ENCODE assay signal across 14 cellular contexts in the genomic region with DNA sequence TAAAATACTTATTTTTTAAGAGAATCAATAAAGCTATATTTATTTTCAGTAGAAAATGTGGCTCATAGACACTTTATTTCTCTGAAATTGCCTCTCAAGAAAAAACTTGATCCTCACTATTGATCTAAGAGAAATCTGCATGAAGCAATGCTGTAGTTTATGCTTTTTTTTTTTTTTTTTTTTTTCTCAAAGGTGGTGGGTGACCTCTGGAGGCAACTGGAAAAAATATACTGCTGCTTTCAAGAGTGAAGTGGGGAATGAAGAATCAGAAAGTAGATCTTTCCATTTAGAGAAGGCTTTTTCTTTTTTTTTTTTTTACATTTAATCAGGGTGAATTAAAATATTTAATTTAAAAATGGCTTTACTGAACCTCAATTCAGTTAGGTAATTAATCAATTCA.
DNase-seq lines count a peak whose midpoint lies in the region; ATAC-seq, FAIRE-seq and TF ChIP-seq lines count a peak whose summit lies in the region.
"Had no signal": no experiment of that assay in that cellular context is flagged by ENCODE, and none has a peak within 500 bp of the region (broad histone marks: within the 10 kb centered on the region; RNA-seq: fewer than 3 reads in every experiment).

No MANE protein-coding gene starts in this region.

- H3K9me3 Mint-ChIP-seq in progenitor cell of endocrine pancreas (ENCODE audit: low read depth) = no peaks in the 10 kb centered on the region
- no peaks in the 10 kb centered on the region for H3K9me3 Mint-ChIP-seq in stimulated activated naive CD8-positive, alpha-beta T cell treated with anti-CD3 and anti-CD28 coated beads, Interleukin-15, amount 100 ng/mL, for 72 hours
- H3K9me3 Mint-ChIP-seq: naive thymus-derived CD8-positive, alpha-beta T cell had no signal

- no peak for FAIRE-seq in K562 (lab: Jason Lieb, UNC)
- FAIRE-seq: islet of Langerhans had no signal

- peaks cover 16 to 25% of the 10 kb centered on the region in 2 experiments; a peak in 4 of 5 replicates for H3K4me1 ChIP-seq in K562 (replicated peaks in 1 of 2; ENCODE audit: control insufficient read depth in 2 of 2, insufficient read depth in 2 of 2, low read length in 2 of 2)

- ATAC-seq in K562 = no peak
- no peak for ATAC-seq in stimulated activated naive CD8-positive, alpha-beta T cell treated with anti-CD3 and anti-CD28 coated beads, Interleukin-15, amount 100 ng/mL, for 72 hours
- no peak for ATAC-seq in GM18868 (IDR thresholded peaks at IDR 0.05; ENCODE audit: unreplicated experiment)
- ATAC-seq: naive thymus-derived CD8-positive, alpha-beta T cell had no signal

- no peak overlapping the region for H2AFZ ChIP-seq in K562 (ENCODE audit: low read depth, low read length)

- no peaks in the 10 kb centered on the region for H3K9me1 ChIP-seq in K562 (ENCODE audit: control insufficient read depth, insufficient read depth, low read length)

- no peaks in the 10 kb centered on the region for H4K20me1 ChIP-seq in K562 (replicated peaks; ENCODE audit: control insufficient read depth, insufficient read depth, low read length)

- H3K79me2 ChIP-seq in K562 (ENCODE audit: control insufficient read depth, insufficient read depth, low read length) = peaks cover 20% of the 10 kb centered on the region

- no peak overlapping the region for H3K27ac Mint-ChIP-seq in progenitor cell of endocrine pancreas
- no peak overlapping the region for H3K27ac Mint-ChIP-seq in stimulated activated naive CD8-positive, alpha-beta T cell treated with anti-CD3 and anti-CD28 coated beads, Interleukin-15, amount 100 ng/mL, for 72 hours

- POLR2A ChIA-PET in K562 (lab: Yijun Ruan, JAX) = interaction anchor here (0.6 kb wide), 2 partner anchors 329 to 412 kb away, joined by 3 to 4 read pairs; no protein-coding TSS in a partner anchor

- H3K4me2 ChIP-seq in K562 (ENCODE audit: insufficient read depth, low read length) = no peak overlapping the region

- no peaks in the 10 kb centered on the region for H3K27me3 Mint-ChIP-seq in progenitor cell of endocrine pancreas
- H3K27me3 Mint-ChIP-seq in stimulated activated naive CD8-positive, alpha-beta T cell treated with anti-CD3 and anti-CD28 coated beads, Interleukin-15, amount 100 ng/mL, for 72 hours = no peaks in the 10 kb centered on the region

- TF ChIP-seq RAD21 in K562 (CRISPR knock-in tag; conservative IDR thresholded peaks at IDR 0.05 in 1 of 2, IDR thresholded peaks at IDR 0.05 in 1 of 2) = peak; percentile 36; a peak in 3 of 4 replicates

- intact Hi-C loops in K562 (cut with micrococcal nuclease) = loop anchor here (2.0 to 5.0 kb wide), 3 partner anchors 199 to 728 kb away; no protein-coding TSS in a partner anchor

- H3K36me3 Mint-ChIP-seq in progenitor cell of endocrine pancreas (ENCODE audit: insufficient read depth) = no peaks in the 10 kb centered on the region
- H3K36me3 Mint-ChIP-seq: naive thymus-derived CD8-positive, alpha-beta T cell had no signal

- no peak for TF ChIP-seq POLR2A in K562 (conservative IDR thresholded peaks at IDR 0.05)

- H3K27ac ChIP-seq in K562 (ENCODE audit: extremely low read depth, low read depth, low read length) = no peak overlapping the region

- H3K9me3 ChIP-seq in K562 (replicated peaks; ENCODE audit: control insufficient read depth, insufficient read depth, low read depth, low read length) = no peaks in the 10 kb centered on the region

- in situ Hi-C loops in K562 (cut with MboI) = loop anchor here (25.0 kb wide), 1 partner anchor 381 kb away; no protein-coding TSS in a partner anchor

- no peak overlapping the region for H3K4me3 ChIP-seq in K562

- peaks cover 50% of the 10 kb centered on the region for H3K4me1 Mint-ChIP-seq in progenitor cell of endocrine pancreas (ENCODE audit: low read depth)
- peaks cover 29% of the 10 kb centered on the region for H3K4me1 Mint-ChIP-seq in stimulated activated naive CD8-positive, alpha-beta T cell treated with anti-CD3 and anti-CD28 coated beads, Interleukin-15, amount 100 ng/mL, for 72 hours

- CTCF ChIA-PET in K562 (lab: Yijun Ruan, JAX; ENCODE audit: low intra/inter-chr PET ratio) = interaction anchor here (0.7 to 1.7 kb wide), 4 partner anchors 245 to 729 kb away, joined by 3 to 9 read pairs (median 4); no protein-coding TSS in a partner anchor

- H3K36me3 ChIP-seq in K562 (ENCODE audit: control insufficient read depth, insufficient read depth, low read length) = no peaks in the 10 kb centered on the region

- H3K9ac ChIP-seq in K562 (ENCODE audit: insufficient read depth in 1 of 2, low read depth in 2 of 2, low read length in 2 of 2) = no peak overlapping the region

- H3K27me3 ChIP-seq in K562 (ENCODE audit: control insufficient read depth in 2 of 2, insufficient read depth in 2 of 2, low read length in 2 of 2) = no peaks in the 10 kb centered on the region

- no peak for TF ChIP-seq EP300 in K562 (IDR thresholded peaks at IDR 0.05; ENCODE audit: low read length)

- H3K4me3 Mint-ChIP-seq in progenitor cell of endocrine pancreas (ENCODE audit: low read depth) = no peak overlapping the region
- no peak overlapping the region for H3K4me3 Mint-ChIP-seq in stimulated activated naive CD8-positive, alpha-beta T cell treated with anti-CD3 and anti-CD28 coated beads, Interleukin-15, amount 100 ng/mL, for 72 hours
- H3K4me3 Mint-ChIP-seq: naive thymus-derived CD8-positive, alpha-beta T cell had no signal

- TF ChIP-seq CTCF in K562 (IDR thresholded peaks at IDR 0.05 in 2 of 3, conservative IDR thresholded peaks at IDR 0.05 in 1 of 3; ENCODE audit: insufficient read depth in 2 of 3, low read depth in 1 of 3, low read length in 3 of 3) = peak in 2 of 3 experiments; percentile 10 to 53; a peak in 3 of 6 replicates
- TF ChIP-seq CTCF in progenitor cell of endocrine pancreas (IDR thresholded peaks at IDR 0.05; ENCODE audit: unreplicated experiment) = peak; percentile 34

- BruUV-seq in K562 (replicated peaks; lab: Mats Ljungman, UMichigan) = no TSS peak

- DNase-seq in NCI-H82 (lab: John Stamatoyannopoulos, UW) = peak; percentile 31
- DNase-seq in NCI-H82 treated with DMSO at 0.1 percent for 48 hours (lab: John Stamatoyannopoulos, UW; ENCODE audit: unreplicated experiment) = no peak
- DNase-seq in LHCN-M2 (ENCODE audit: low read depth) = peak; percentile 9
- no peak for DNase-seq in K562 (ENCODE audit: extremely low read depth in 1 of 4, low spot score in 3 of 4)
- no peak for DNase-seq in progenitor cell of endocrine pancreas (ENCODE audit: low spot score, unreplicated experiment)
- DNase-seq in NCI-H524 treated with DMSO at 0.1 percent for 48 hours (lab: John Stamatoyannopoulos, UW) = no peak
- DNase-seq in stimulated activated naive CD8-positive, alpha-beta T cell treated with anti-CD3 and anti-CD28 coated beads, Interleukin-15, amount 100 ng/mL, for 72 hours = no peak
- DNase-seq: activated CD4-positive, alpha-beta T cell treated with anti-CD3 and anti-CD28 coated beads, Interleukin-2, amount 50 U/mL, for 1 hour; activated naive CD4-positive, alpha-beta T cell treated with Interleukin-2 at 50 U/mL for 16 hours; naive thymus-derived CD8-positive, alpha-beta T cell; NCI-H226; trophoblast cell had no signal

TF ChIP-seq in K562, 482 proteins besides CTCF, POLR2A, EP300 and RAD21:
- no peak for TF ChIP-seq EWSR1 (IDR thresholded peaks at IDR 0.05; ENCODE audit: borderline replicate concordance, low read depth, partially characterized antibody)
- TF ChIP-seq MED1 (CRISPR knock-in tag; IDR thresholded peaks at IDR 0.05; ENCODE audit: borderline replicate concordance) = no peak
- no peak for TF ChIP-seq HDAC2 (IDR thresholded peaks at IDR 0.05)
- TF ChIP-seq, protein P1, sequence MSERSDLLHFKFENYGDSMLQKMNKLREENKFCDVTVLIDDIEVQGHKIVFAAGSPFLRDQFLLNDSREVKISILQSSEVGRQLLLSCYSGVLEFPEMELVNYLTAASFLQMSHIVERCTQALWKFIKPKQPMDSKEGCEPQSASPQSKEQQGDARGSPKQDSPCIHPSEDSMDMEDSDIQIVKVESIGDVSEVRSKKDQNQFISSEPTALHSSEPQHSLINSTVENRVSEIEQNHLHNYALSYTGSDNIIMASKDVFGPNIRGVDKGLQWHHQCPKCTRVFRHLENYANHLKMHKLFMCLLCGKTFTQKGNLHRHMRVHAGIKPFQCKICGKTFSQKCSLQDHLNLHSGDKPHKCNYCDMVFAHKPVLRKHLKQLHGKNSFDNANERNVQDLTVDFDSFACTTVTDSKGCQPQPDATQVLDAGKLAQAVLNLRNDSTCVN (CRISPR knock-in tag; IDR thresholded peaks at IDR 0.05) = no peak
- TF ChIP-seq ZNF384 (IDR thresholded peaks at IDR 0.05; ENCODE audit: low read depth, low read length) = peak; percentile 91

Comparison
In these comparisons a context has a peak if more than half of its experiments do, and no peak if none do; other contexts are left out.
1. DNase-seq: peak in NCI-H82 (single experiment) and LHCN-M2 (single experiment); none in NCI-H82 treated with DMSO at 0.1 percent for 48 hours (single experiment), K562 (0 of 4), progenitor cell of endocrine pancreas (single experiment), NCI-H524 treated with DMSO at 0.1 percent for 48 hours (single experiment) and stimulated activated naive CD8-positive, alpha-beta T cell treated with anti-CD3 and anti-CD28 coated beads, Interleukin-15, amount 100 ng/mL, for 72 hours (0 of 2).